4 cellular contexts compared by ENCODE assay signal in genomic region chr1:76993036-76993435, GRCh38.
"Had no signal": no experiment of that assay in that cellular context is flagged by ENCODE, and none has a peak within 500 bp of the region (broad histone marks: within the 10 kb centered on the region; RNA-seq: fewer than 3 reads in every experiment).

No MANE protein-coding gene starts in this region.

- DNase-seq: H9, HCEC 1CT, KBM-7 had no signal

- H3K4me3 Mint-ChIP-seq: GM23338, H9 had no signal

- H3K4me2 ChIP-seq: GM23338 had no signal

- H3K9me3 Mint-ChIP-seq: GM23338, H9 had no signal

- H3K4me3 ChIP-seq: GM23338 had no signal

- ATAC-seq: GM23338 had no signal

- H2AFZ ChIP-seq: GM23338 had no signal

- H3K27ac Mint-ChIP-seq: GM23338, H9 had no signal
